24 cellular contexts compared by ENCODE assay signal in the genomic region with DNA sequence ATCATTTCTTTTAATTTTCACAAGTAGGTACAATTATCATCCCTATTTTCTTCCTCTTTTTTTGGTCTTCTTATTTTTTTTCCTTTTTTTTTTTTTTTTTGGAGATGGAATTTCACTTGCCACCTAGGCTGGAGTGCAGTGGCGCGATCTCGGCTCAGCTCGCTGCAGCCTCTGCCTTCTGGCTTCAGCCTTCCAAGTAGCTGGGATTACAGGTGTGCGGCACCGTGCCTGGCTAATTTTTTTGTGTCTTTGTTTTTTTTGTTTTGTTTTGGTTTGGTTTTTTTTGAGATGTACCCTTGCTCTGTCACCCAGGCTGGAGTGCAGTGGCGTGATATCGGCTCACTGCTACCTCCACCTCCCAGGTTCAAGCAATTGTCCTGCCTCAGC. TPM values are rescaled to one million over a fixed set of nuclear protein-coding genes. Genes with fewer than 3 reads are reported as not detected.
DNase-seq lines count a peak whose midpoint lies in the region; ATAC-seq and TF ChIP-seq lines count a peak whose summit lies in the region.
"Had no signal": no experiment of that assay in that cellular context is flagged by ENCODE, and none has a peak within 500 bp of the region (broad histone marks: within the 10 kb centered on the region; RNA-seq: fewer than 3 reads in every experiment).

No MANE protein-coding gene starts in this region.

- TF ChIP-seq CTCF in chondrocyte (IDR thresholded peaks at IDR 0.05) (no peak), psoas muscle (IDR thresholded peaks at IDR 0.05) (no peak), type B pancreatic cell (conservative IDR thresholded peaks at IDR 0.05) (no peak)

- H3K27me3 Mint-ChIP-seq in chondrocyte (ENCODE audit: low read depth) (no peaks in the 10 kb centered on the region), type B pancreatic cell (no peaks in the 10 kb centered on the region)
- H3K27me3 Mint-ChIP-seq: B cell; CD8-positive, alpha-beta memory T cell had no signal

- H3K27me3 ChIP-seq in psoas muscle (ENCODE audit: insufficient read depth in 3 of 3, low read length in 2 of 3) (no peaks in the 10 kb centered on the region), aorta (ENCODE audit: control insufficient read depth in 1 of 2, insufficient read depth in 2 of 2, low read length in 1 of 2) (no peaks in the 10 kb centered on the region)

- no peak overlapping the region for H3K4me3 Mint-ChIP-seq in chondrocyte (ENCODE audit: unreplicated experiment)
- H3K4me3 Mint-ChIP-seq in type B pancreatic cell = no peak overlapping the region
- H3K4me3 Mint-ChIP-seq: B cell; CD14-positive monocyte; CD8-positive, alpha-beta memory T cell had no signal

- H3K9me3 Mint-ChIP-seq in chondrocyte (ENCODE audit: low read depth) (no peaks in the 10 kb centered on the region), type B pancreatic cell (no peaks in the 10 kb centered on the region)
- H3K9me3 Mint-ChIP-seq: CD8-positive, alpha-beta memory T cell had no signal

- H3K4me1 ChIP-seq in psoas muscle (peaks cover 49% of the 10 kb centered on the region), aorta (ENCODE audit: control insufficient read depth in 1 of 2, insufficient read depth in 2 of 2, low read length in 2 of 2) (no peaks in the 10 kb centered on the region)

- no peak overlapping the region for H3K4me3 ChIP-seq in psoas muscle
- H3K4me3 ChIP-seq in aorta (ENCODE audit: low read length in 2 of 2) = no peak overlapping the region
- H3K4me3 ChIP-seq: K562 had no signal

- DNase-seq in NCI-H2171 treated with DMSO at 0.1 percent for 48 hours (lab: John Stamatoyannopoulos, UW) (peak; percentile 27), NCI-H2171 (lab: John Stamatoyannopoulos, UW) (no peak), chondrocyte (ENCODE audit: low spot score) (no peak), psoas muscle (no peak), substantia nigra (lab: John Stamatoyannopoulos, UW) (no peak), type B pancreatic cell (ENCODE audit: extremely low spot score, unreplicated experiment) (no peak), aorta (no peak)
- DNase-seq: CD8-positive, alpha-beta memory T cell; DMS 273 treated with DMSO at 0.1 percent for 48 hours; DMS79; GDM1; Kasumi-1; MV-4-11; NCI-H1105; NCI-H146; NCI-H2029; NCI-H226; NCI-H510A; SHP77 treated with DMSO at 0.1 percent for 48 hours had no signal

- peaks cover 0 to 29% of the 10 kb centered on the region in 2 donors for H3K36me3 ChIP-seq in psoas muscle (ENCODE audit: insufficient read depth in 1 of 2, low read depth in 1 of 2)
- H3K36me3 ChIP-seq in aorta (ENCODE audit: control insufficient read depth in 1 of 2, insufficient read depth in 2 of 2, low read length in 1 of 2) = peaks cover 0 to 2% of the 10 kb centered on the region in 2 donors

- intact Hi-C loops in psoas muscle (cut with DNase I) = no loop called here
- intact Hi-C loops in aorta (cut with DNase I) = no loop called here

- ATAC-seq in psoas muscle (peak in 1 of 4 donors; percentile 8), GM18498 (IDR thresholded peaks at IDR 0.05; ENCODE audit: unreplicated experiment) (no peak), aorta (ENCODE audit: low FRiP score) (no peak)
- ATAC-seq: K562 had no signal

- H3K9me3 ChIP-seq in psoas muscle (no peaks in the 10 kb centered on the region), aorta (ENCODE audit: control insufficient read depth, low read length) (no peaks in the 10 kb centered on the region)

- peaks cover 6% of the 10 kb centered on the region for H3K4me1 Mint-ChIP-seq in chondrocyte (ENCODE audit: low read depth)
- H3K4me1 Mint-ChIP-seq in type B pancreatic cell (ENCODE audit: unreplicated experiment) = no peaks in the 10 kb centered on the region
- H3K4me1 Mint-ChIP-seq: CD14-positive monocyte had no signal

- WGBS in psoas muscle, 3 donors = 47 to 69% (median 49%) methylated on average over 8 of the region's 8 CpGs
- WGBS in aorta, 2 donors = 94 to 97% methylated on average over 8 of the region's 8 CpGs

- H3K27ac ChIP-seq in psoas muscle = peak overlapping the region; percentile 77
- peak overlapping the region; percentile 85 for H3K27ac ChIP-seq in substantia nigra (ENCODE audit: low read depth, low read length, poor library complexity, severe bottlenecking)
- H3K27ac ChIP-seq in aorta (ENCODE audit: low read depth in 1 of 2, low read length in 2 of 2) = no peak overlapping the region
- H3K27ac ChIP-seq: 22Rv1 had no signal

- H3K36me3 Mint-ChIP-seq in chondrocyte (ENCODE audit: low read depth) (peaks cover 11% of the 10 kb centered on the region), type B pancreatic cell (peaks cover 10% of the 10 kb centered on the region)

- H3K27ac Mint-ChIP-seq in chondrocyte (ENCODE audit: unreplicated experiment) = peak overlapping the region; percentile 66
- no peak overlapping the region for H3K27ac Mint-ChIP-seq in type B pancreatic cell

RNA-seq across cellular contexts. Expression of a gene that starts 16.7 kb away (rescaled TPM):
- total RNA-seq in chondrocyte = 37.7 to 42.0 TPM (median 40.8 TPM) in 3 replicates
- 100 to 1,000 TPM in 1 of 4 donors, 10 to 100 TPM in 3; 12.3 to 111 (median 50.9) TPM for total RNA-seq in psoas muscle
- 10 to 100 TPM in 2 of 3 donors, 1 to 10 TPM in 1; 9.5 to 26.1 (median 23.4) TPM for polyA plus RNA-seq in psoas muscle
- total RNA-seq in type B pancreatic cell (ENCODE audit: low replicate concordance) = 47.4 and 54.5 TPM in 2 replicates
- total RNA-seq in aorta = 10 to 100 TPM; 47.7 to 55.9 TPM
- 10 to 100 TPM; 12.9 to 15.5 TPM for polyA plus RNA-seq in aorta

RNA-seq across cellular contexts. Expression of a gene that starts 38.6 kb away (rescaled TPM):
- 22.5 to 32.4 TPM (median 26.8 TPM) in 3 replicates for total RNA-seq in chondrocyte
- total RNA-seq in psoas muscle = 10 to 100 TPM; 19.9 to 40.0 (median 23.4) TPM
- 10 to 100 TPM; 34.3 to 79.2 (median 49.0) TPM for polyA plus RNA-seq in psoas muscle
- total RNA-seq in type B pancreatic cell (ENCODE audit: low replicate concordance) = 38.2 and 54.8 TPM in 2 replicates
- 10 to 100 TPM; 22.5 to 27.0 TPM for total RNA-seq in aorta
- polyA plus RNA-seq in aorta = 10 to 100 TPM; 29.8 to 43.1 TPM

RNA-seq across cellular contexts. Expression of a gene that starts 39.0 kb away (rescaled TPM):
- total RNA-seq in chondrocyte (60.9 to 85.6 TPM (median 62.4 TPM) in 3 replicates), psoas muscle (100 to 1,000 TPM; 422 to 513 (median 474) TPM), type B pancreatic cell (ENCODE audit: low replicate concordance) (107 and 142 TPM in 2 replicates), aorta (10 to 100 TPM; 53.7 to 60.7 TPM)
- polyA plus RNA-seq in psoas muscle (100 to 1,000 TPM; 346 to 459 (median 402) TPM), aorta (10 to 100 TPM; 39.5 to 49.6 TPM)

RNA-seq across cellular contexts. Expression of a gene that starts 48.2 kb away (rescaled TPM):
- total RNA-seq in chondrocyte = 3.2 to 5.9 TPM (median 3.6 TPM) in 3 replicates
- 10 to 100 TPM; 11.7 to 23.9 (median 16.1) TPM for total RNA-seq in psoas muscle
- 1 to 10 TPM; 2.0 to 7.8 (median 6.2) TPM for polyA plus RNA-seq in psoas muscle
- 10.5 TPM in 2 replicates for total RNA-seq in type B pancreatic cell (ENCODE audit: low replicate concordance)
- total RNA-seq in aorta = 10 to 100 TPM in 1 of 2 donors, 1 to 10 TPM in 1; 8.6 to 23.3 TPM
- polyA plus RNA-seq in aorta = 10 to 100 TPM in 1 of 2 donors, 1 to 10 TPM in 1; 9.0 to 19.4 TPM

Comparison
In these comparisons a context has a peak if more than half of its experiments do, and no peak if none do; other contexts are left out.
1. H3K27ac ChIP-seq: peak in psoas muscle (single experiment) and substantia nigra (single experiment); none in aorta (0 of 2).